ENCODE assay signal across 13 cellular contexts in the genomic region with DNA sequence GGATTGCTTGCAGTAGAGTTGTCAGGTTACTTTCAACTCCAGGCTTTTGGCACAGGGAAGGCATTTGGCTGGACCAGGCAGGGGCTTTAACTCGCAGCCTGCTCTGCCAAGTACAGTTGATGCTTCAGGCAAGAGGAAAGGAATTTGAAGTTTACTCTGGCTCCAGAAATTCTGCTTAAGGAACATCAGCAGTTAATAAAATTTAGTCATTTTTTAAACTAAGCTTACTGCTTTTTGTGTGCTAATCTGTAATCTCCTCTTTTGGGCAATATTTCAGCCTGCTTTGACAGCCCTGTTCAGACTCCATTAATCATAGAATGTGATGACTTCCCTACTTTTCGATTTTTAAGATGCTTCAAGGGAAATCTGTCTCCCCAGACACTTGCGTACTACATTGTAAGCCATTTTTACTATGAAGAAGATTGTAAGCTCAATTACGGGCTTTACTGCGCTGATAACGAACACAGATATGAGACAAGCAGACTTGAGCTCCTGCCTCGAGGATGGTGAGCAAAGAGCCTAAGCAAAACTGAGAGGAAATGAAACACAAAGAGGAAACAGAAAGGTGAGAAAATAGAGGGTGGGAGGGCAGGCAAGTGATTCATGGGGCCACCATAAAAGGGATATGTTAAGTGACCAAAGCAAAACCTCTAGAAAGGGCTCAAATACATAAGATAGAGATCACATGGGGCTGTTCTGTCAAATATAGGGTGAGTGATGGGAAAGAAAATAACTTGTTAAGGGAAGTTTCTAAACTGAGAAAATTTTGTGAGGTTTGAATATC.
A peak's percentile ranks its signal among the peaks of the same experiment; 100 is the strongest.
DNase-seq lines count a peak whose midpoint lies in the region; ATAC-seq, FAIRE-seq and TF ChIP-seq lines count a peak whose summit lies in the region.
"Had no signal": no experiment of that assay in that cellular context is flagged by ENCODE, and none has a peak within 500 bp of the region (broad histone marks: within the 10 kb centered on the region; RNA-seq: fewer than 3 reads in every experiment).

No MANE protein-coding gene starts in this region.

- no CpG with 5 or more reads among the region's 7 CpGs for WGBS in mesendoderm (ENCODE audit: extremely low coverage, insufficient coverage, low lambda C conversion rate)

- no peaks in the 10 kb centered on the region for H3K36me3 ChIP-seq in mesendoderm (ENCODE audit: control insufficient read depth, insufficient read depth, low read length)

- peak overlapping the region; percentile 39 for H2BK15ac ChIP-seq in mesendoderm (replicated peaks; ENCODE audit: low read depth)

- H2BK120ac ChIP-seq in mesendoderm (ENCODE audit: low read depth, low read length), result no peak overlapping the region

- H3K23ac ChIP-seq in mesendoderm (ENCODE audit: low read length), result no peak overlapping the region

- no peak for ATAC-seq in HG02610 (IDR thresholded peaks at IDR 0.05; ENCODE audit: unreplicated experiment)

- DNase-seq in G401 (ENCODE audit: low spot score) (peak; percentile 7), KBM-7 (peak; percentile 49), mesendoderm (no peak), NCI-H748 treated with DMSO at 0.1 percent for 48 hours (lab: John Stamatoyannopoulos, UW) (no peak), GM12892 (ENCODE audit: insufficient read length) (no peak), EL (no peak)
- peak; percentile 8 for DNase-seq in activated gamma-delta T cell treated with anti-CD3 and anti-CD28 coated beads, Interleukin-2, amount 50 U/mL, for 16 hours (ENCODE audit: low read depth)
- DNase-seq: amniotic stem cell, NCI-H1436 had no signal

- H3K18ac ChIP-seq in mesendoderm (ENCODE audit: low read length), result peak overlapping the region; percentile 83

- H3K56ac ChIP-seq in mesendoderm (ENCODE audit: low read length), result no peak overlapping the region

- H3K4me2 ChIP-seq in mesendoderm (ENCODE audit: low read length), result no peak overlapping the region

- peak overlapping the region; percentile 62 for H3K4ac ChIP-seq in mesendoderm (ENCODE audit: low read depth, low read length)

- no peak overlapping the region for H2BK5ac ChIP-seq in mesendoderm (ENCODE audit: low read length)

- no peak overlapping the region for H2AK5ac ChIP-seq in mesendoderm (ENCODE audit: low read length)

- no peaks in the 10 kb centered on the region for H3K79me1 ChIP-seq in mesendoderm (ENCODE audit: low read length)

- H3K79me2 ChIP-seq in mesendoderm (ENCODE audit: control insufficient read depth, insufficient read depth, low read length), result no peaks in the 10 kb centered on the region
- H3K79me2 ChIP-seq: parathyroid adenoma had no signal

- no peaks in the 10 kb centered on the region for H3K27me3 ChIP-seq in mesendoderm (ENCODE audit: insufficient read depth, low read length, poor library complexity)

- no peak overlapping the region for H3K4me3 ChIP-seq in mesendoderm (ENCODE audit: low read length)

- no peak overlapping the region for H4K8ac ChIP-seq in mesendoderm (ENCODE audit: low read depth, low read length)

- H4K5ac ChIP-seq in mesendoderm (ENCODE audit: low read length), result no peak overlapping the region

- no peak for TF ChIP-seq POLR2A in GM12892 (IDR thresholded peaks at IDR 0.05; ENCODE audit: low read depth, low read length)

- in situ Hi-C loops in G401 (cut with HindIII; ENCODE audit: low sequenced_read_pairs) (no loop called here), KBM-7 (cut with MboI; ENCODE audit: low pct_unique_long_range_greater_than_20kb, low sequenced_read_pairs) (no loop called here)

- H3K9ac ChIP-seq in mesendoderm (ENCODE audit: low read length), result no peak overlapping the region
- H3K9ac ChIP-seq: parathyroid adenoma had no signal

- no peak for FAIRE-seq in GM12892 (lab: Jason Lieb, UNC)
- FAIRE-seq: TTC549 had no signal

- H3K27ac ChIP-seq in mesendoderm (ENCODE audit: low read depth, low read length), result no peak overlapping the region
- H3K27ac ChIP-seq: epithelial cell of prostate, parathyroid adenoma had no signal

- H3K4me1 ChIP-seq in mesendoderm (ENCODE audit: control insufficient read depth, low read depth, low read length), result peaks cover 10% of the 10 kb centered on the region
- H3K4me1 ChIP-seq: parathyroid adenoma had no signal

Comparison
In these comparisons a context has a peak if more than half of its experiments do, and no peak if none do; other contexts are left out.
1. DNase-seq: peak in G401 (single experiment), KBM-7 (single experiment) and activated gamma-delta T cell treated with anti-CD3 and anti-CD28 coated beads, Interleukin-2, amount 50 U/mL, for 16 hours (single experiment); none in mesendoderm (single experiment), NCI-H748 treated with DMSO at 0.1 percent for 48 hours (single experiment), GM12892 (single experiment) and EL (single experiment).